In genomic region chr2:3635171-3636008, GRCh38 we compare ENCODE assay signal across 18 cellular contexts. TPM values are rescaled to one million over a fixed set of nuclear protein-coding genes. Genes with fewer than 3 reads are reported as not detected.
DNase-seq lines count a peak whose midpoint lies in the region; ATAC-seq, FAIRE-seq and TF ChIP-seq lines count a peak whose summit lies in the region.
"Had no signal": no experiment of that assay in that cellular context is flagged by ENCODE, and none has a peak within 500 bp of the region (broad histone marks: within the 10 kb centered on the region; RNA-seq: fewer than 3 reads in every experiment).

No MANE protein-coding gene starts in this region.

- H3K27ac ChIP-seq in A549 (no peak overlapping the region), K562 (ENCODE audit: extremely low read depth, low read depth, low read length) (no peak overlapping the region), osteoblast (ENCODE audit: low read depth, low read length) (no peak overlapping the region)
- H3K27ac ChIP-seq: BLaER1, epithelial cell of prostate, left lung had no signal

- no peak for DNase-seq in A549 (ENCODE audit: low read depth in 1 of 2, low spot score in 1 of 2)
- peak; percentile 15 for DNase-seq in D341Med (ENCODE audit: low spot score)
- no peak for DNase-seq in K562 (ENCODE audit: extremely low read depth in 1 of 4, low spot score in 3 of 4)
- DNase-seq in osteoblast (ENCODE audit: insufficient read length, low spot score, missing footprints) = peak; percentile 58
- no peak for DNase-seq in activated CD4-positive, alpha-beta memory T cell treated with anti-CD3 and anti-CD28 coated beads for 36 hours
- DNase-seq in NCI-H1417 (lab: John Stamatoyannopoulos, UW) = no peak
- DNase-seq: activated naive CD8-positive, alpha-beta T cell treated with anti-CD3 and anti-CD28 coated beads, Interleukin-2, amount 50 U/mL, for 24 hours; DMS79 treated with DMSO at 0.1 percent for 48 hours; Karpas-422; naive thymus-derived CD4-positive, alpha-beta T cell; NCI-H146; NCI-H69; stimulated activated naive CD4-positive, alpha-beta T cell treated with Interleukin-2 at 50 U/mL for 16 hours had no signal

- peak overlapping the region in 1 of 2 experiments; percentile 68; a peak in 2 of 4 replicates for H3K9ac ChIP-seq in K562 (ENCODE audit: insufficient read depth in 1 of 2, low read depth in 2 of 2, low read length in 2 of 2)
- H3K9ac ChIP-seq: BLaER1 had no signal

- TF ChIP-seq RAD21 in A549 (conservative IDR thresholded peaks at IDR 0.05 in 1 of 2, IDR thresholded peaks at IDR 0.05 in 1 of 2) (no peak), K562 (CRISPR knock-in tag; conservative IDR thresholded peaks at IDR 0.05 in 1 of 2, IDR thresholded peaks at IDR 0.05 in 1 of 2) (no peak)

- ATAC-seq in A549 = peak; percentile 4 to 17; a peak in 2 of 6 replicates
- no peak; the same call in 2 of the 3 replicates for ATAC-seq in K562
- ATAC-seq in GM21526 (IDR thresholded peaks at IDR 0.05; ENCODE audit: low FRiP score, unreplicated experiment) = no peak
- ATAC-seq in GM18505 (IDR thresholded peaks at IDR 0.05; ENCODE audit: unreplicated experiment) = no peak
- ATAC-seq: activated naive CD8-positive, alpha-beta T cell treated with anti-CD3 and anti-CD28 coated beads, Interleukin-2, amount 50 U/mL, for 24 hours; left lung; naive thymus-derived CD4-positive, alpha-beta T cell had no signal

- no peaks in the 10 kb centered on the region for H3K9me3 Mint-ChIP-seq in activated CD4-positive, alpha-beta memory T cell treated with anti-CD3 and anti-CD28 coated beads for 36 hours
- H3K9me3 Mint-ChIP-seq: activated naive CD8-positive, alpha-beta T cell treated with anti-CD3 and anti-CD28 coated beads, Interleukin-2, amount 50 U/mL, for 24 hours; naive thymus-derived CD4-positive, alpha-beta T cell had no signal

- H3K4me1 ChIP-seq in A549 = no peaks in the 10 kb centered on the region
- peaks cover 0 to 12% of the 10 kb centered on the region in 2 experiments; a peak in 2 of 5 replicates for H3K4me1 ChIP-seq in K562 (replicated peaks in 1 of 2; ENCODE audit: control insufficient read depth in 2 of 2, insufficient read depth in 2 of 2, low read length in 2 of 2)
- H3K4me1 ChIP-seq in osteoblast (ENCODE audit: insufficient read depth, low read length) = no peaks in the 10 kb centered on the region
- H3K4me1 ChIP-seq: BLaER1, left lung had no signal

- CTCF ChIA-PET in A549 (lab: Yijun Ruan, JAX) (interaction anchor here (1.4 to 5.2 kb wide), 3 partner anchors 10 to 26 kb away, joined by 3 to 28 read pairs (median 4); no protein-coding TSS in a partner anchor), K562 (lab: Yijun Ruan, JAX; ENCODE audit: low intra/inter-chr PET ratio) (no interaction called here)
- CTCF ChIA-PET in activated CD4-positive, alpha-beta memory T cell treated with anti-CD3 and anti-CD28 coated beads for 36 hours (lab: Charles Lee) = no interaction called here

- H3K4me1 Mint-ChIP-seq in activated CD4-positive, alpha-beta memory T cell treated with anti-CD3 and anti-CD28 coated beads for 36 hours (ENCODE audit: low read depth) = no peaks in the 10 kb centered on the region
- H3K4me1 Mint-ChIP-seq: naive thymus-derived CD4-positive, alpha-beta T cell had no signal

- no peaks in the 10 kb centered on the region for H3K36me3 Mint-ChIP-seq in activated CD4-positive, alpha-beta memory T cell treated with anti-CD3 and anti-CD28 coated beads for 36 hours
- H3K36me3 Mint-ChIP-seq: naive thymus-derived CD4-positive, alpha-beta T cell had no signal

- WGBS in A549 (ENCODE audit: missing lambda C conversion rate) = 57% methylated on average over 29 of the region's 29 CpGs
- WGBS in K562 (ENCODE audit: insufficient coverage, low coverage, missing lambda C conversion rate) = 10% methylated on average over 28 of the region's 29 CpGs

- H3K4me2 ChIP-seq in A549 (no peak overlapping the region), K562 (ENCODE audit: insufficient read depth, low read length) (no peak overlapping the region), osteoblast (ENCODE audit: insufficient read depth, low read length) (no peak overlapping the region)
- H3K4me2 ChIP-seq: BLaER1 had no signal

- H2AFZ ChIP-seq in K562 (ENCODE audit: low read depth, low read length) = no peak overlapping the region
- H2AFZ ChIP-seq in osteoblast (ENCODE audit: low read length) = no peak overlapping the region

- FAIRE-seq in A549 (lab: Jason Lieb, UNC) (no peak), K562 (lab: Jason Lieb, UNC) (no peak)

- TF ChIP-seq POLR2A in A549 (IDR thresholded peaks at IDR 0.05; ENCODE audit: low read length) = no peak
- TF ChIP-seq POLR2A in K562 (conservative IDR thresholded peaks at IDR 0.05) = no peak
- TF ChIP-seq POLR2A in GM18505 (IDR thresholded peaks at IDR 0.05; ENCODE audit: borderline replicate concordance, extremely low read depth, insufficient read depth, insufficient read length) = no peak

- TF ChIP-seq EP300 in A549 (IDR thresholded peaks at IDR 0.05) = no peak
- no peak for TF ChIP-seq EP300 in K562 (IDR thresholded peaks at IDR 0.05; ENCODE audit: low read length)

- BruUV-seq in K562 (replicated peaks; lab: Mats Ljungman, UMichigan) = no TSS peak

- POLR2A ChIA-PET in A549 (lab: Yijun Ruan, JAX) = no interaction called here
- POLR2A ChIA-PET in K562 (lab: Yijun Ruan, JAX) = no interaction called here
- POLR2A ChIA-PET in activated CD4-positive, alpha-beta memory T cell treated with anti-CD3 and anti-CD28 coated beads for 36 hours (lab: Charles Lee) = no interaction called here

- H3K79me2 ChIP-seq in K562 (ENCODE audit: control insufficient read depth, insufficient read depth, low read length) (no peaks in the 10 kb centered on the region), osteoblast (ENCODE audit: insufficient read depth, low read length) (no peaks in the 10 kb centered on the region)

- H3K36me3 ChIP-seq in K562 (ENCODE audit: control insufficient read depth, insufficient read depth, low read length) = no peaks in the 10 kb centered on the region
- no peaks in the 10 kb centered on the region for H3K36me3 ChIP-seq in osteoblast (ENCODE audit: insufficient read depth, low read length)
- H3K36me3 ChIP-seq: BLaER1, left lung had no signal

- H3K27me3 ChIP-seq in K562 (ENCODE audit: control insufficient read depth in 2 of 2, insufficient read depth in 2 of 2, low read length in 2 of 2) (peaks cover 60 to 86% of the 10 kb centered on the region in 2 experiments), osteoblast (ENCODE audit: insufficient read depth, low read length) (no peaks in the 10 kb centered on the region)
- H3K27me3 ChIP-seq: BLaER1 had no signal

- H3K4me3 ChIP-seq in A549 = no peak overlapping the region
- H3K4me3 ChIP-seq in K562 = no peak overlapping the region
- H3K4me3 ChIP-seq in osteoblast (ENCODE audit: insufficient read depth, low read length) = no peak overlapping the region
- H3K4me3 ChIP-seq: BLaER1, left lung had no signal

- H3K27ac Mint-ChIP-seq in activated CD4-positive, alpha-beta memory T cell treated with anti-CD3 and anti-CD28 coated beads for 36 hours = no peak overlapping the region
- H3K27ac Mint-ChIP-seq: activated naive CD8-positive, alpha-beta T cell treated with anti-CD3 and anti-CD28 coated beads, Interleukin-2, amount 50 U/mL, for 24 hours had no signal

- no peak for TF ChIP-seq CTCF in A549 (IDR thresholded peaks at IDR 0.05)
- no peak for TF ChIP-seq CTCF in K562 (IDR thresholded peaks at IDR 0.05 in 2 of 3, conservative IDR thresholded peaks at IDR 0.05 in 1 of 3; ENCODE audit: insufficient read depth in 2 of 3, low read depth in 1 of 3, low read length in 3 of 3)
- TF ChIP-seq CTCF in osteoblast (IDR thresholded peaks at IDR 0.05; ENCODE audit: extremely low read depth, low read depth, low read length) = no peak

- no peak overlapping the region for H3K4me3 Mint-ChIP-seq in activated CD4-positive, alpha-beta memory T cell treated with anti-CD3 and anti-CD28 coated beads for 36 hours
- H3K4me3 Mint-ChIP-seq: activated naive CD8-positive, alpha-beta T cell treated with anti-CD3 and anti-CD28 coated beads, Interleukin-2, amount 50 U/mL, for 24 hours; naive thymus-derived CD4-positive, alpha-beta T cell had no signal

- no peaks in the 10 kb centered on the region for H3K9me1 ChIP-seq in K562 (ENCODE audit: control insufficient read depth, insufficient read depth, low read length)

- H4K20me1 ChIP-seq in K562 (replicated peaks; ENCODE audit: control insufficient read depth, insufficient read depth, low read length) (peaks cover 12% of the 10 kb centered on the region), osteoblast (ENCODE audit: insufficient read depth, low read length) (no peaks in the 10 kb centered on the region)
- H4K20me1 ChIP-seq: BLaER1 had no signal

- peaks cover 4% of the 10 kb centered on the region for H3K27me3 Mint-ChIP-seq in activated CD4-positive, alpha-beta memory T cell treated with anti-CD3 and anti-CD28 coated beads for 36 hours
- H3K27me3 Mint-ChIP-seq: activated naive CD8-positive, alpha-beta T cell treated with anti-CD3 and anti-CD28 coated beads, Interleukin-2, amount 50 U/mL, for 24 hours had no signal

- H3K9me3 ChIP-seq in A549 (no peaks in the 10 kb centered on the region), K562 (replicated peaks; ENCODE audit: control insufficient read depth, insufficient read depth, low read depth, low read length) (0 out of 2 replicates have a peak, but pooled peaks cover 2% of the 10 kb centered on the region), osteoblast (ENCODE audit: low read depth, low read length) (no peaks in the 10 kb centered on the region)
- H3K9me3 ChIP-seq: BLaER1, left lung had no signal

- in situ Hi-C loops in K562 (cut with MboI) = no loop called here

- intact Hi-C loops in K562 (cut with micrococcal nuclease) = no loop called here
- intact Hi-C loops in activated CD4-positive, alpha-beta memory T cell treated with anti-CD3 and anti-CD28 coated beads for 36 hours (cut with micrococcal nuclease) = no loop called here

RNA-seq across cellular contexts. Expression of gene ALLC, which starts 22.6 kb away (rescaled TPM):
- polyA plus RNA-seq in A549 (2011; rRNA removed) (not detected in 2 replicates), A549 (2017; fragmentation: RNase III; extraction: RNeasy Plus Mini Kit Qiagen cat#74134 plus additional on column Dnase treatment) (not detected in 3 replicates), K562 (2011; rRNA removed) (not detected in 2 replicates), K562 (2014; fragmentation: Illumina TruSeq; extraction: Trizol) (not detected in 2 replicates), K562 (2014; fragmentation: Nextera tagmentation; extraction: Ambion mirVana) (not detected), K562 (2014; rRNA removed) (not detected in 2 replicates)
- polyA plus RNA-seq in A549 (2012; cell fraction: cytosol; rRNA removed) = not detected in 2 replicates
- not detected in 2 replicates for polyA plus RNA-seq in A549 (2012; cell fraction: nucleus; rRNA removed)
- not detected in 2 replicates for polyA minus RNA-seq in A549 (2011; rRNA and poly(A)+ RNA removed)
- total RNA-seq in K562 (2011; cell fraction: chromatin; rRNA removed; ENCODE audit: low replicate concordance) = not detected in 2 replicates
- total RNA-seq in K562 (2011; cell fraction: nucleolus; rRNA removed) = not detected in 2 replicates
- not detected in 2 replicates for total RNA-seq in K562 (2011; cell fraction: nucleoplasm; rRNA removed)
- total RNA-seq in K562 (2014; rRNA removed) (not detected in 2 replicates), K562 (2014; rRNA removed; fragmentation: Illumina TruSeq; extraction: Trizol) (not detected in 2 replicates), K562 (2015; rRNA removed; fragmentation: Illumina TruSeq; extraction: Trizol) (not detected in 2 replicates), K562 (2021) (not detected in 2 replicates), osteoblast (not detected in 2 replicates)
- polyA plus RNA-seq in K562 (2011; cell fraction: cytosol; rRNA removed) = not detected in 2 replicates
- not detected in 2 replicates for polyA plus RNA-seq in K562 (2011; cell fraction: nucleus; rRNA removed)
- not detected in 2 replicates for polyA plus RNA-seq in K562 (2012)
- polyA minus RNA-seq in K562 (2011; rRNA and poly(A)+ RNA removed) = not detected in 2 replicates
- polyA minus RNA-seq in K562 (2011; cell fraction: cytosol; rRNA and poly(A)+ RNA removed) = not detected in 2 replicates
- not detected in 2 replicates for polyA minus RNA-seq in K562 (2011; cell fraction: nucleus; rRNA and poly(A)+ RNA removed)
- not detected for total RNA-seq in activated CD4-positive, alpha-beta memory T cell treated with anti-CD3 and anti-CD28 coated beads for 36 hours
- total RNA-seq: left lung; naive thymus-derived CD4-positive, alpha-beta T cell had no signal
- polyA plus RNA-seq: naive thymus-derived CD4-positive, alpha-beta T cell had no signal

RNA-seq across cellular contexts. Expression of gene COLEC11, which starts 40.5 kb away (rescaled TPM):
- 0.79 and 0.97 TPM in 2 replicates for polyA plus RNA-seq in A549 (2011; rRNA removed)
- 0.87 and 0.98 TPM in 2 replicates for polyA plus RNA-seq in A549 (2012; cell fraction: cytosol; rRNA removed)
- polyA plus RNA-seq in A549 (2012; cell fraction: nucleus; rRNA removed) = 1.8 and 2.0 TPM in 2 replicates
- 0.24 to 0.51 TPM (median 0.30 TPM) in 3 replicates for polyA plus RNA-seq in A549 (2017; fragmentation: RNase III; extraction: RNeasy Plus Mini Kit Qiagen cat#74134 plus additional on column Dnase treatment)
- 0.39 and 0.45 TPM in 2 replicates for polyA minus RNA-seq in A549 (2011; rRNA and poly(A)+ RNA removed)
- 2.0 and 3.4 TPM in 2 replicates for total RNA-seq in K562 (2011; cell fraction: chromatin; rRNA removed; ENCODE audit: low replicate concordance)
- 3.3 and 3.7 TPM in 2 replicates for total RNA-seq in K562 (2011; cell fraction: nucleolus; rRNA removed)
- total RNA-seq in K562 (2011; cell fraction: nucleoplasm; rRNA removed) = 3.4 and 3.7 TPM in 2 replicates
- total RNA-seq in K562 (2014; rRNA removed) = 2.9 and 5.4 TPM in 2 replicates
- total RNA-seq in K562 (2014; rRNA removed; fragmentation: Illumina TruSeq; extraction: Trizol) = 0.67 and 0.98 TPM in 2 replicates
- 2.0 and 2.6 TPM in 2 replicates for total RNA-seq in K562 (2015; rRNA removed; fragmentation: Illumina TruSeq; extraction: Trizol)
- 2.9 and 4.3 TPM in 2 replicates for total RNA-seq in K562 (2021)
- 0.93 and 1.6 TPM in 2 replicates for polyA plus RNA-seq in K562 (2011; rRNA removed)
- polyA plus RNA-seq in K562 (2011; cell fraction: cytosol; rRNA removed) = 1.6 and 4.7 TPM in 2 replicates
- polyA plus RNA-seq in K562 (2011; cell fraction: nucleus; rRNA removed) = 0.69 and 1.5 TPM in 2 replicates
- polyA plus RNA-seq in K562 (2012) = 3.8 and 6.7 TPM in 2 replicates
- 1.8 and 3.2 TPM in 2 replicates for polyA plus RNA-seq in K562 (2014; fragmentation: Illumina TruSeq; extraction: Trizol)
- polyA plus RNA-seq in K562 (2014; fragmentation: Nextera tagmentation; extraction: Ambion mirVana) = under 1 TPM; 0.32 to 0.73 TPM
- polyA plus RNA-seq in K562 (2014; rRNA removed) = 3.3 and 4.3 TPM in 2 replicates
- 0.63 and 1.2 TPM in 2 replicates for polyA minus RNA-seq in K562 (2011; rRNA and poly(A)+ RNA removed)
- polyA minus RNA-seq in K562 (2011; cell fraction: cytosol; rRNA and poly(A)+ RNA removed) = not detected in 2 replicates
- 0.54 and 0.78 TPM in 2 replicates for polyA minus RNA-seq in K562 (2011; cell fraction: nucleus; rRNA and poly(A)+ RNA removed)
- under 0.01 and 0.36 TPM in 2 replicates for total RNA-seq in osteoblast
- total RNA-seq in activated CD4-positive, alpha-beta memory T cell treated with anti-CD3 and anti-CD28 coated beads for 36 hours = under 1 TPM in 1 of 2 experiments, not detected in 1; 0.31 TPM

Comparison
In these comparisons a context has a peak if more than half of its experiments do, and no peak if none do; other contexts are left out.
1. ATAC-seq: peak in A549 (2 of 2); none in K562 (single experiment), GM21526 (single experiment) and GM18505 (single experiment).
2. DNase-seq: peak in D341Med (single experiment) and osteoblast (single experiment); none in A549 (0 of 2), K562 (0 of 4), activated CD4-positive, alpha-beta memory T cell treated with anti-CD3 and anti-CD28 coated beads for 36 hours (single experiment) and NCI-H1417 (0 of 3).